In genomic region chr9:3528466-3528865, GRCh38 we compare ENCODE assay signal across 8 cellular contexts. TPM values are rescaled to one million over a fixed set of nuclear protein-coding genes. Genes with fewer than 3 reads are reported as not detected.
DNase-seq lines count a peak whose midpoint lies in the region; ATAC-seq, FAIRE-seq and TF ChIP-seq lines count a peak whose summit lies in the region.

No MANE protein-coding gene starts in this region.

- 75 to 81% methylated on average over 7 of the region's 7 CpGs for WGBS in testis, 2 donors

- no peak overlapping the region for H3K9ac ChIP-seq in astrocyte (ENCODE audit: low read length)

- TF ChIP-seq CTCF in astrocyte (IDR thresholded peaks at IDR 0.05; ENCODE audit: insufficient read depth, low read depth, low read length) (no peak), testis (IDR thresholded peaks at IDR 0.05) (no peak)

- H3K27me3 ChIP-seq in astrocyte (ENCODE audit: insufficient read depth, low read length) (no peaks in the 10 kb centered on the region), testis (no peaks in the 10 kb centered on the region)

- FAIRE-seq in astrocyte (lab: Jason Lieb, UNC): no peak

- H4K20me1 ChIP-seq in astrocyte (ENCODE audit: insufficient read depth, low read length): no peaks in the 10 kb centered on the region

- no peak overlapping the region for H3K4me3 ChIP-seq in astrocyte (ENCODE audit: insufficient read depth, low read depth, low read length)
- no peak overlapping the region for H3K4me3 ChIP-seq in testis

- H2AFZ ChIP-seq in astrocyte (ENCODE audit: low read depth, low read length): no peak overlapping the region

- peaks cover 10% of the 10 kb centered on the region for H3K4me1 ChIP-seq in astrocyte (ENCODE audit: insufficient read depth, low read length)
- peaks cover 14% of the 10 kb centered on the region for H3K4me1 ChIP-seq in testis

- H3K79me2 ChIP-seq in astrocyte (ENCODE audit: insufficient read depth, low read length): peaks cover 36% of the 10 kb centered on the region

- no peaks in the 10 kb centered on the region for H3K9me3 ChIP-seq in astrocyte (ENCODE audit: insufficient read depth, low read depth, low read length)
- no peaks in the 10 kb centered on the region for H3K9me3 ChIP-seq in testis

- H3K9me3 Mint-ChIP-seq in T-cell (peaks cover 0 to 3% (median 0%) of the 10 kb centered on the region in 3 donors), astrocyte (ENCODE audit: unreplicated experiment) (no peaks in the 10 kb centered on the region)

- intact Hi-C loops in testis (cut with DNase I; ENCODE audit: low total_unique reads): no loop called here

- H3K4me3 Mint-ChIP-seq in T-cell: peak overlapping the region; percentile 83 to 96 (median 96)
- peak overlapping the region; percentile 77 for H3K4me3 Mint-ChIP-seq in astrocyte (ENCODE audit: unreplicated experiment)

- H3K27ac ChIP-seq in astrocyte (ENCODE audit: low read depth, low read length): no peak overlapping the region
- no peak overlapping the region for H3K27ac ChIP-seq in testis

- H3K36me3 Mint-ChIP-seq in T-cell (peaks cover 11% of the 10 kb centered on the region), astrocyte (ENCODE audit: low read depth, unreplicated experiment) (no peaks in the 10 kb centered on the region)

- H3K27me3 Mint-ChIP-seq in T-cell (no peaks in the 10 kb centered on the region), astrocyte (ENCODE audit: low read depth, unreplicated experiment) (no peaks in the 10 kb centered on the region)

- no peak for TF ChIP-seq POLR2A in testis (IDR thresholded peaks at IDR 0.05)

- CTCF ChIA-PET in T-cell (lab: Charles Lee): interaction anchor here (0.6 to 2.5 kb wide), 3 partner anchors 61 to 1325 kb away, joined by 3 to 12 read pairs (median 6); no protein-coding TSS in a partner anchor

- POLR2A ChIA-PET in T-cell (lab: Charles Lee): interaction anchor here (1.2 to 2.9 kb wide), 4 partner anchors 13 to 73 kb away, joined by 3 to 28 read pairs (median 8); no protein-coding TSS in a partner anchor

- no peaks in the 10 kb centered on the region for H3K36me3 ChIP-seq in astrocyte (ENCODE audit: insufficient read depth, low read length)
- H3K36me3 ChIP-seq in testis (ENCODE audit: low read depth, missing control alignments): no peaks in the 10 kb centered on the region

- H3K4me1 Mint-ChIP-seq in T-cell (peaks cover 48 to 66% (median 61%) of the 10 kb centered on the region in 3 donors), astrocyte (ENCODE audit: low read depth, unreplicated experiment) (peaks cover 15% of the 10 kb centered on the region)

- peak overlapping the region; percentile 24 for H3K4me2 ChIP-seq in astrocyte (ENCODE audit: low read length)

- H3K27ac Mint-ChIP-seq in T-cell: peak overlapping the region; percentile 96
- H3K27ac Mint-ChIP-seq in astrocyte (ENCODE audit: unreplicated experiment): no peak overlapping the region

- peak; percentile 27 for ATAC-seq in HG03378 (IDR thresholded peaks at IDR 0.05; ENCODE audit: unreplicated experiment)
- no peak for ATAC-seq in T-cell (replicated peaks in 1 of 4)
- no peak for ATAC-seq in GM18858 (IDR thresholded peaks at IDR 0.05; ENCODE audit: unreplicated experiment)
- no peak for ATAC-seq in esophagus mucosa
- ATAC-seq in HG03175 (IDR thresholded peaks at IDR 0.05; ENCODE audit: unreplicated experiment): no peak

- DNase-seq in T-cell: peak in 30 of 34 experiments; percentile 3 to 50 (median 29)
- no peak for DNase-seq in astrocyte (ENCODE audit: low read depth)
- peak; percentile 24 to 66 for DNase-seq in stimulated activated CD4-positive, alpha-beta T cell treated with anti-CD3 and anti-CD28 coated beads, Interleukin-4, amount 100 ng/mL, for 4 hours
- no peak for DNase-seq in testis

RNA-seq across cellular contexts. Expression of gene RFX3, which starts 2.7 kb away (rescaled TPM):
- total RNA-seq in T-cell (10 to 100 TPM; 16.3 to 32.2 (median 20.5) TPM), astrocyte (12.1 and 12.6 TPM in 2 replicates), testis (10 to 100 TPM; 29.7 to 30.7 TPM), esophagus mucosa (3.5 TPM)
- polyA plus RNA-seq in testis (ENCODE audit: insufficient read depth, low read depth, low replicate concordance): 45.3 TPM

Comparison
In these comparisons a context has a peak if more than half of its experiments do, and no peak if none do; other contexts are left out.
1. DNase-seq: peak in T-cell (30 of 34) and stimulated activated CD4-positive, alpha-beta T cell treated with anti-CD3 and anti-CD28 coated beads, Interleukin-4, amount 100 ng/mL, for 4 hours (2 of 2); none in astrocyte (single experiment) and testis (single experiment).